Comparison of ENCODE assay signal across 16 cellular contexts in genomic region chr3:100556656-100557310, GRCh38. TPM values are rescaled to one million over a fixed set of nuclear protein-coding genes. Genes with fewer than 3 reads are reported as not detected.
A peak's percentile ranks its signal among the peaks of the same experiment; 100 is the strongest.
DNase-seq lines count a peak whose midpoint lies in the region; FAIRE-seq and TF ChIP-seq lines count a peak whose summit lies in the region.
"Had no signal": no experiment of that assay in that cellular context is flagged by ENCODE, and none has a peak within 500 bp of the region (broad histone marks: within the 10 kb centered on the region; RNA-seq: fewer than 3 reads in every experiment).

No MANE protein-coding gene starts in this region.

- POLR2A ChIA-PET in endothelial cell of umbilical vein (lab: Charles Lee) = no interaction called here

- H3K9me3 Mint-ChIP-seq in glutamatergic neuron (ENCODE audit: unreplicated experiment) = no peaks in the 10 kb centered on the region

- H3K4me3 Mint-ChIP-seq in glutamatergic neuron (ENCODE audit: unreplicated experiment) = no peak overlapping the region

- no peak overlapping the region for H3K9ac ChIP-seq in endothelial cell of umbilical vein (replicated peaks; ENCODE audit: extremely low read depth, insufficient read depth, low read length)
- H3K9ac ChIP-seq in skeletal muscle satellite cell (ENCODE audit: low read depth, low read length) = no peak overlapping the region
- H3K9ac ChIP-seq in Karpas-422 (ENCODE audit: low read length) = no peak overlapping the region

- H3K9me3 ChIP-seq in endothelial cell of umbilical vein (replicated peaks; ENCODE audit: control insufficient read depth, insufficient read depth, low read length) = no peaks in the 10 kb centered on the region
- H3K9me3 ChIP-seq in skeletal muscle satellite cell (replicated peaks; ENCODE audit: low read length) = no peaks in the 10 kb centered on the region
- no peaks in the 10 kb centered on the region for H3K9me3 ChIP-seq in Karpas-422 (ENCODE audit: low read length)
- H3K9me3 ChIP-seq: body of pancreas, testis had no signal

- no peaks in the 10 kb centered on the region for H3K79me2 ChIP-seq in endothelial cell of umbilical vein (ENCODE audit: control insufficient read depth, insufficient read depth, low read length)
- no peaks in the 10 kb centered on the region for H3K79me2 ChIP-seq in Karpas-422 (ENCODE audit: low read length)

- H3K4me1 Mint-ChIP-seq in glutamatergic neuron (ENCODE audit: low read depth, unreplicated experiment) = peaks cover 4% of the 10 kb centered on the region
- H3K4me1 Mint-ChIP-seq: T-helper 17 cell had no signal

- intact Hi-C loops in endothelial cell of umbilical vein (cut with micrococcal nuclease) = no loop called here

- H3K27me3 ChIP-seq in endothelial cell of umbilical vein (ENCODE audit: control insufficient read depth in 2 of 2, insufficient read depth in 2 of 2, low read length in 2 of 2) (no peaks in the 10 kb centered on the region), skeletal muscle satellite cell (ENCODE audit: control insufficient read depth, insufficient read depth, low read length) (no peaks in the 10 kb centered on the region), Karpas-422 (ENCODE audit: low read length) (no peaks in the 10 kb centered on the region)
- H3K27me3 ChIP-seq: body of pancreas, testis had no signal

- H3K36me3 Mint-ChIP-seq in glutamatergic neuron (ENCODE audit: unreplicated experiment) = no peaks in the 10 kb centered on the region

- H3K9me1 ChIP-seq in endothelial cell of umbilical vein (replicated peaks; ENCODE audit: control insufficient read depth, extremely low read depth, insufficient read depth, low read length) = no peaks in the 10 kb centered on the region

- no peak overlapping the region for H3K27ac Mint-ChIP-seq in glutamatergic neuron (ENCODE audit: unreplicated experiment)
- H3K27ac Mint-ChIP-seq: T-helper 17 cell had no signal

- H3K4me1 ChIP-seq in endothelial cell of umbilical vein (ENCODE audit: control insufficient read depth, extremely low read depth, insufficient read depth, low read length) (peaks cover 5% of the 10 kb centered on the region), skeletal muscle satellite cell (ENCODE audit: control insufficient read depth, insufficient read depth, low read length) (peaks cover 31% of the 10 kb centered on the region), Karpas-422 (ENCODE audit: low read length) (no peaks in the 10 kb centered on the region)
- H3K4me1 ChIP-seq: body of pancreas had no signal

- H3K27me3 Mint-ChIP-seq in glutamatergic neuron (ENCODE audit: unreplicated experiment) = no peaks in the 10 kb centered on the region

- TF ChIP-seq POLR2A in endothelial cell of umbilical vein (IDR thresholded peaks at IDR 0.05; ENCODE audit: low read depth, low read length) = no peak

- DNase-seq in DMS153 (lab: John Stamatoyannopoulos, UW) = peak; percentile 3
- no peak for DNase-seq in DMS153 treated with DMSO at 0.1 percent for 48 hours (lab: John Stamatoyannopoulos, UW; ENCODE audit: unreplicated experiment)
- DNase-seq in NCI-H460 (ENCODE audit: extremely low read depth, low read depth) = peak; percentile 6
- DNase-seq in endothelial cell of umbilical vein (ENCODE audit: low read depth, low spot score) = peak; percentile 7
- DNase-seq in NCI-H526 treated with DMSO at 0.1 percent for 48 hours (lab: John Stamatoyannopoulos, UW) = no peak
- no peak for DNase-seq in Karpas-422
- DNase-seq in glutamatergic neuron = no peak
- DNase-seq: activated CD4-positive, alpha-beta T cell treated with anti-CD3 and anti-CD28 coated beads, Interleukin-2, amount 50 U/mL, for 48 hours; body of pancreas; Calu3; stimulated activated CD4-positive, alpha-beta T cell treated with anti-CD3 and anti-CD28 coated beads, Interleukin-12 subunit alpha, Interleukin-12 subunit beta, amount 100 ng/mL, for 4 hours; T-helper 17 cell; testis had no signal

- H2AFZ ChIP-seq in endothelial cell of umbilical vein (ENCODE audit: low read depth, low read length) (no peak overlapping the region), Karpas-422 (ENCODE audit: low read length) (no peak overlapping the region)

- TF ChIP-seq CTCF in endothelial cell of umbilical vein (IDR thresholded peaks at IDR 0.05; ENCODE audit: extremely low read depth in 1 of 2, insufficient read depth in 1 of 2, low read depth in 1 of 2, low read length in 2 of 2) (no peak), glutamatergic neuron (IDR thresholded peaks at IDR 0.05; ENCODE audit: partially characterized antibody, unreplicated experiment) (no peak)

- dilution Hi-C loops in endothelial cell of umbilical vein (cut with MboI; ENCODE audit: extremely low pct_ligation_motif_present, low sequenced_read_pairs) = no loop called here

- FAIRE-seq in endothelial cell of umbilical vein (lab: Jason Lieb, UNC) = no peak

- no peak overlapping the region for H3K4me2 ChIP-seq in endothelial cell of umbilical vein (ENCODE audit: insufficient read depth, low read length)
- peak overlapping the region; percentile 59 for H3K4me2 ChIP-seq in skeletal muscle satellite cell (ENCODE audit: low read length)
- no peak overlapping the region for H3K4me2 ChIP-seq in Karpas-422 (ENCODE audit: low read depth, low read length, poor library complexity, severe bottlenecking)

- no TSS peak for BruUV-seq in endothelial cell of umbilical vein (replicated peaks; lab: Mats Ljungman, UMichigan)

- no peak overlapping the region for H3K4me3 ChIP-seq in endothelial cell of umbilical vein (replicated peaks in 1 of 3; ENCODE audit: insufficient read depth in 1 of 3, low read depth in 1 of 3, low read length in 3 of 3)
- peak overlapping the region; percentile 7 for H3K4me3 ChIP-seq in skeletal muscle satellite cell (ENCODE audit: low read length)
- H3K4me3 ChIP-seq in Karpas-422 (ENCODE audit: low read length) = no peak overlapping the region
- H3K4me3 ChIP-seq: body of pancreas, testis had no signal

- H4K20me1 ChIP-seq in endothelial cell of umbilical vein (replicated peaks; ENCODE audit: control insufficient read depth, extremely low read depth, insufficient read depth, low read length) (no peaks in the 10 kb centered on the region), Karpas-422 (ENCODE audit: insufficient read depth, low read depth, low read length) (no peaks in the 10 kb centered on the region)

- CTCF ChIA-PET in endothelial cell of umbilical vein (lab: Charles Lee) = no interaction called here

- H3K36me3 ChIP-seq in endothelial cell of umbilical vein (ENCODE audit: control insufficient read depth in 2 of 2, extremely low read depth in 1 of 2, insufficient read depth in 2 of 2, low read length in 2 of 2) (no peaks in the 10 kb centered on the region), skeletal muscle satellite cell (ENCODE audit: insufficient read depth, low read length) (no peaks in the 10 kb centered on the region), Karpas-422 (ENCODE audit: insufficient read depth, low read length) (no peaks in the 10 kb centered on the region)

- H3K27ac ChIP-seq in endothelial cell of umbilical vein (ENCODE audit: insufficient read depth, low read depth, low read length) = no peak overlapping the region
- no peak overlapping the region for H3K27ac ChIP-seq in Karpas-422 (ENCODE audit: low read length)
- H3K27ac ChIP-seq: 22Rv1, body of pancreas, testis had no signal

- H3K9me2 ChIP-seq in Karpas-422 (replicated peaks; ENCODE audit: insufficient read depth, low read length) = no peaks in the 10 kb centered on the region

TF ChIP-seq in endothelial cell of umbilical vein, 7 proteins besides CTCF, POLR2A, EP300 and RAD21:
- peak; percentile 41 for TF ChIP-seq FOS (IDR thresholded peaks at IDR 0.05; ENCODE audit: borderline replicate concordance, insufficient read depth, low read length)
- TF ChIP-seq MYC (IDR thresholded peaks at IDR 0.05; ENCODE audit: low read depth, low read length) = no peak
- TF ChIP-seq JUN (IDR thresholded peaks at IDR 0.05; ENCODE audit: borderline replicate concordance, insufficient read depth, insufficient read length, low read depth) = no peak
- TF ChIP-seq, protein P1, sequence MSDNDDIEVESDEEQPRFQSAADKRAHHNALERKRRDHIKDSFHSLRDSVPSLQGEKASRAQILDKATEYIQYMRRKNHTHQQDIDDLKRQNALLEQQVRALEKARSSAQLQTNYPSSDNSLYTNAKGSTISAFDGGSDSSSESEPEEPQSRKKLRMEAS (IDR thresholded peaks at IDR 0.05; ENCODE audit: insufficient read depth, insufficient read length) = no peak
- TF ChIP-seq GATA2 (IDR thresholded peaks at IDR 0.05; ENCODE audit: insufficient read depth, insufficient read length, low read depth, low read length) = no peak
- TF ChIP-seq EZH2 (IDR thresholded peaks at IDR 0.05; ENCODE audit: borderline replicate concordance, low read depth, low read length, severe bottlenecking) = no peak

RNA-seq across cellular contexts. Expression of gene ADGRG7, which starts 52.6 kb away (rescaled TPM):
- total RNA-seq in NCI-H460 (2014; rRNA removed; shearing (Covaris generic)) = not detected in 2 replicates
- 0.02 TPM in 1 of 2 replicates, not detected in the other for polyA plus RNA-seq in NCI-H460 (2014; cell fraction: nucleus; rRNA removed)
- not detected in 2 replicates for total RNA-seq in endothelial cell of umbilical vein
- not detected in 2 replicates for polyA plus RNA-seq in endothelial cell of umbilical vein
- not detected in 2 replicates for polyA plus RNA-seq in endothelial cell of umbilical vein (2011; cell fraction: cytosol; rRNA removed)
- not detected in 2 replicates for polyA plus RNA-seq in endothelial cell of umbilical vein (2011; cell fraction: nucleus; rRNA removed)
- not detected in 2 replicates for polyA plus RNA-seq in endothelial cell of umbilical vein (2012)
- polyA minus RNA-seq in endothelial cell of umbilical vein = not detected in 2 replicates
- polyA minus RNA-seq in endothelial cell of umbilical vein (2011; cell fraction: cytosol; rRNA and poly(A)+ RNA removed) = not detected
- not detected in 2 replicates for polyA minus RNA-seq in endothelial cell of umbilical vein (2011; cell fraction: nucleus; rRNA and poly(A)+ RNA removed)
- total RNA-seq in skeletal muscle satellite cell (2012; rRNA removed) = under 0.01 and 55.5 TPM in 2 replicates
- total RNA-seq in Karpas-422 (2014; rRNA removed; shearing (Covaris generic); ENCODE audit: low replicate concordance) = not detected in 2 replicates
- total RNA-seq in glutamatergic neuron (ENCODE audit: unreplicated experiment) = not detected
- total RNA-seq: body of pancreas, omental fat pad, T-helper 17 cell had no signal

Comparison
In these comparisons a context has a peak if more than half of its experiments do, and no peak if none do; other contexts are left out.
1. DNase-seq: peak in DMS153 (single experiment), NCI-H460 (single experiment) and endothelial cell of umbilical vein (single experiment); none in DMS153 treated with DMSO at 0.1 percent for 48 hours (single experiment), NCI-H526 treated with DMSO at 0.1 percent for 48 hours (single experiment), Karpas-422 (single experiment) and glutamatergic neuron (single experiment).